In genomic region chr6:30047220-30047619, GRCh38 we compare ENCODE assay signal across 1 cellular context.
TF ChIP-seq lines count a peak whose summit lies in the region.

No MANE protein-coding gene starts in this region.

TF ChIP-seq in K562, 482 proteins besides CTCF, POLR2A, EP300 and RAD21 (continued from another document and continues in another):
- peak; percentile 59; the same call in 1 of the 2 replicates for TF ChIP-seq CC2D1A (IDR thresholded peaks at IDR 0.05)
- TF ChIP-seq MAFG (tag; conservative IDR thresholded peaks at IDR 0.05) = no peak
- no peak for TF ChIP-seq ELK3 (CRISPR knock-in tag; IDR thresholded peaks at IDR 0.05)
- no peak for TF ChIP-seq ZNF695 (CRISPR knock-in tag; IDR thresholded peaks at IDR 0.05)
- TF ChIP-seq POLR2B (IDR thresholded peaks at IDR 0.05; ENCODE audit: low read depth, partially characterized antibody) = no peak
- no peak for TF ChIP-seq ZNF184 (CRISPR knock-in tag; IDR thresholded peaks at IDR 0.05)
- no peak for TF ChIP-seq RBM15 (IDR thresholded peaks at IDR 0.05; ENCODE audit: insufficient read depth, low read length)
- TF ChIP-seq NFIC (IDR thresholded peaks at IDR 0.05) = no peak
- TF ChIP-seq ZC3H11A (IDR thresholded peaks at IDR 0.05; ENCODE audit: low read depth, low read length) = no peak
- TF ChIP-seq FOXM1 (IDR thresholded peaks at IDR 0.05; ENCODE audit: low read depth) = peak; percentile 37; the same call in 1 of the 2 replicates
- no peak for TF ChIP-seq FOXM1 (CRISPR knock-in tag; IDR thresholded peaks at IDR 0.05; ENCODE audit: low read depth)
- no peak for TF ChIP-seq TEAD2 (tag; IDR thresholded peaks at IDR 0.05)
- TF ChIP-seq RB1 (IDR thresholded peaks at IDR 0.05; ENCODE audit: low read depth) = no peak
- no peak for TF ChIP-seq KDM5B (IDR thresholded peaks at IDR 0.05; ENCODE audit: insufficient replicate concordance, low read depth, low read length)
- no peak for TF ChIP-seq ZBTB5 (IDR thresholded peaks at IDR 0.05)
- TF ChIP-seq MIER1 (IDR thresholded peaks at IDR 0.05; ENCODE audit: low read depth) = no peak
- TF ChIP-seq CXXC5 (CRISPR knock-in tag; IDR thresholded peaks at IDR 0.05) = 0 out of 2 replicates have a peak, but pooled peaks have one; percentile 35
- no peak for TF ChIP-seq ZFP1 (CRISPR knock-in tag; IDR thresholded peaks at IDR 0.05)
- no peak for TF ChIP-seq FIP1L1 (IDR thresholded peaks at IDR 0.05; ENCODE audit: low read depth, low read length, poor library complexity, severe bottlenecking)
- TF ChIP-seq TCF7 (IDR thresholded peaks at IDR 0.05; ENCODE audit: borderline replicate concordance) = no peak
- no peak for TF ChIP-seq NFYB (IDR thresholded peaks at IDR 0.05; ENCODE audit: extremely low read depth, insufficient read length)
- TF ChIP-seq PHB (CRISPR knock-in tag; IDR thresholded peaks at IDR 0.05) = no peak
- no peak for TF ChIP-seq GABPB2 (CRISPR knock-in tag; conservative IDR thresholded peaks at IDR 0.05)
- no peak for TF ChIP-seq E2F1 (CRISPR knock-in tag; IDR thresholded peaks at IDR 0.05)
- no peak for TF ChIP-seq RFX5 (IDR thresholded peaks at IDR 0.05; ENCODE audit: low read depth, low read length)
- TF ChIP-seq ZNF592 (IDR thresholded peaks at IDR 0.05) = no peak
- no peak for TF ChIP-seq CCNT2 (IDR thresholded peaks at IDR 0.05; ENCODE audit: borderline replicate concordance, extremely low read depth, insufficient read length, low read depth, low read length)
- TF ChIP-seq ZNF274 (IDR thresholded peaks at IDR 0.05; ENCODE audit: borderline replicate concordance, low read depth, low read length) = no peak
- TF ChIP-seq IRF1 (CRISPR knock-in tag; IDR thresholded peaks at IDR 0.05; ENCODE audit: borderline replicate concordance) = no peak
- TF ChIP-seq FUS (optimal IDR thresholded peaks at IDR 0.05; ENCODE audit: low read depth, low read length) = no peak
- TF ChIP-seq TAF7 (tag; IDR thresholded peaks at IDR 0.05) = no peak
- TF ChIP-seq MTA3 (IDR thresholded peaks at IDR 0.05; ENCODE audit: borderline replicate concordance) = no peak
- TF ChIP-seq CBFA2T2 (conservative IDR thresholded peaks at IDR 0.05) = peak; percentile 56
- TF ChIP-seq CREM (IDR thresholded peaks at IDR 0.05; ENCODE audit: low read depth) = 0 out of 2 replicates have a peak, but pooled peaks have one; percentile 19
- no peak for TF ChIP-seq ZBTB40 (IDR thresholded peaks at IDR 0.05)
- TF ChIP-seq ZBTB40 (CRISPR knock-in tag; IDR thresholded peaks at IDR 0.05) = no peak
- no peak for TF ChIP-seq HLTF (IDR thresholded peaks at IDR 0.05)
- TF ChIP-seq NCOA2 (IDR thresholded peaks at IDR 0.05; ENCODE audit: partially characterized antibody in 2 of 2) = no peak
- no peak for TF ChIP-seq GABPB1 (CRISPR knock-in tag; IDR thresholded peaks at IDR 0.05)
- no peak for TF ChIP-seq DNMT1 (IDR thresholded peaks at IDR 0.05)
- TF ChIP-seq ZNF507 (tag; conservative IDR thresholded peaks at IDR 0.05) = no peak
- TF ChIP-seq XRCC3 (IDR thresholded peaks at IDR 0.05) = no peak
- no peak for TF ChIP-seq RBM17 (IDR thresholded peaks at IDR 0.05; ENCODE audit: borderline replicate concordance, low read depth, low read length)
- TF ChIP-seq ZBTB11 (CRISPR knock-in tag; IDR thresholded peaks at IDR 0.05) = 0 out of 6 replicates have a peak, but pooled peaks of 1 of the 3 experiments have one; percentile 30
- TF ChIP-seq YBX1 (IDR thresholded peaks at IDR 0.05) = no peak
